In the genomic region with DNA sequence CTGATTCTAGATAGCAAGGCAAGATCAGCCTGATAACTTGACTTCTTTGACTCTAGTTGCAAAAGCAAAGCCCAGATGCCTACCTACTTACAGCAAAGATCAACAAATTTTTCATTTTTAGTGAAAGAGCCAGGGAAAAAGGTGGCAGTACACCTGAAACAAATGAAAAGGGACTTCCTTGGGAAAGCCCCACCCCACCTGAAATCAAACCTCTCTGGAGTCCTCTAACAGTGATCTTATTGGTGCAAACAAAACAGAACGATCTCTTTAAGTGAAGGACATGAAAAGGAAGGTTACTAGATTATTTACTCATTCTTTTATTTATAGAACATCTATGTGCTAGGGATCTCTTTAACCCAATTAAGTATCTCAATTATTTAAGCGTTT, we compare ENCODE assay signal across 1 cellular context.
TF ChIP-seq lines count a peak whose summit lies in the region.

No MANE protein-coding gene starts in this region.

TF ChIP-seq in SK-N-SH treated with all-trans-retinoic acid at 6 μM for 48 hours, 23 proteins besides CTCF, POLR2A, EP300 and RAD21 (continued from another document):
- TF ChIP-seq POU6F1 (CRISPR knock-in tag; IDR thresholded peaks at IDR 0.05; ENCODE audit: borderline replicate concordance, low read depth) (no peak), ZFP30 (CRISPR knock-in tag; IDR thresholded peaks at IDR 0.05) (no peak), ZFP3 (CRISPR knock-in tag; IDR thresholded peaks at IDR 0.05) (no peak), TSHZ2 (CRISPR knock-in tag; IDR thresholded peaks at IDR 0.05) (no peak), ZNF70 (CRISPR knock-in tag; IDR thresholded peaks at IDR 0.05) (no peak), BACH2 (CRISPR knock-in tag; IDR thresholded peaks at IDR 0.05; ENCODE audit: borderline replicate concordance) (no peak), RARB (CRISPR knock-in tag; IDR thresholded peaks at IDR 0.05) (no peak), CSDC2 (CRISPR knock-in tag; IDR thresholded peaks at IDR 0.05) (no peak), ESRRG (CRISPR knock-in tag; IDR thresholded peaks at IDR 0.05) (no peak), ZC3H10 (CRISPR knock-in tag; IDR thresholded peaks at IDR 0.05) (no peak), SNAI2 (CRISPR knock-in tag; IDR thresholded peaks at IDR 0.05) (no peak), OSR1 (CRISPR knock-in tag; IDR thresholded peaks at IDR 0.05) (no peak), TCF4 (CRISPR knock-in tag; IDR thresholded peaks at IDR 0.05; ENCODE audit: borderline replicate concordance) (no peak)
- TF ChIP-seq, protein P1, sequence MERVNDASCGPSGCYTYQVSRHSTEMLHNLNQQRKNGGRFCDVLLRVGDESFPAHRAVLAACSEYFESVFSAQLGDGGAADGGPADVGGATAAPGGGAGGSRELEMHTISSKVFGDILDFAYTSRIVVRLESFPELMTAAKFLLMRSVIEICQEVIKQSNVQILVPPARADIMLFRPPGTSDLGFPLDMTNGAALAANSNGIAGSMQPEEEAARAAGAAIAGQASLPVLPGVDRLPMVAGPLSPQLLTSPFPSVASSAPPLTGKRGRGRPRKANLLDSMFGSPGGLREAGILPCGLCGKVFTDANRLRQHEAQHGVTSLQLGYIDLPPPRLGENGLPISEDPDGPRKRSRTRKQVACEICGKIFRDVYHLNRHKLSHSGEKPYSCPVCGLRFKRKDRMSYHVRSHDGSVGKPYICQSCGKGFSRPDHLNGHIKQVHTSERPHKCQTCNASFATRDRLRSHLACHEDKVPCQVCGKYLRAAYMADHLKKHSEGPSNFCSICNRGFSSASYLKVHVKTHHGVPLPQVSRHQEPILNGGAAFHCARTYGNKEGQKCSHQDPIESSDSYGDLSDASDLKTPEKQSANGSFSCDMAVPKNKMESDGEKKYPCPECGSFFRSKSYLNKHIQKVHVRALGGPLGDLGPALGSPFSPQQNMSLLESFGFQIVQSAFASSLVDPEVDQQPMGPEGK (CRISPR knock-in tag; IDR thresholded peaks at IDR 0.05; ENCODE audit: borderline replicate concordance), result no peak
